ENCODE assay signal across 9 cellular contexts in the genomic region with DNA sequence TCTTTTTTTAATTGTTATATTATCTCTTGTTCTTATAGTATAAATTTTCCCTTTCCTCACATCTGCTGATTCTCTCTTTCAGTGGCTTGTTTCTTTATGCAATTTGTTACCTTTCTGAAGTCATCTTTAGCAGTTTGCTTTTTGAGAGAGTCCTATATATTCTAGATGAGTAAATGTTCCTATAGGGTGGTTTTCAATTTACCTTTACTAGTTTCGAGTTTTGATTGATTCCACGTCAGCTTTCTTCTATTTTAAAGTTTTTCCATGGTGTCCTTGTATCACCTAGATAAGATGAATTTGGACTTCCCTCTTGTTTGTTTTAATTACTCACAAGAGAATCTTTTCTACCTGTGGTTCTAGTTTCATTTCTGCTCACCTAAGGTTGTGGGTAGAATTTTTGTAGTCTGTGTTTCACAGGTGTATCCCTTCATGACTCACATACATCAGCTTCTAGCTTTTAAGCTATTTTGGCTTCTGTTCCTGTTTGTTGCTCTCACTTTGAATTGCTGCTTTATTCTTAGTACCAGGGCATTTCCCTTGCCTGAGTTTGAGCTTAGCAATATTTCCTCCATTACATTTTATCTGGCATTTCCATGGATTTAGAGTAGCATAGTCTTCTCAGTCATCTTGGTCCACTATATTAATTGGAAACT. TPM values are rescaled to one million over a fixed set of nuclear protein-coding genes. Genes with fewer than 3 reads are reported as not detected.
DNase-seq lines count a peak whose midpoint lies in the region; ATAC-seq, FAIRE-seq and TF ChIP-seq lines count a peak whose summit lies in the region.
"Had no signal": no experiment of that assay in that cellular context is flagged by ENCODE, and none has a peak within 500 bp of the region (broad histone marks: within the 10 kb centered on the region; RNA-seq: fewer than 3 reads in every experiment).

No MANE protein-coding gene starts in this region.

- H3K36me3 Mint-ChIP-seq in activated T-helper 17 cell treated with anti-CD3 and anti-CD28 coated beads, Interleukin-2, amount 50 U/mL, for 72 hours (ENCODE audit: low read depth): no peaks in the 10 kb centered on the region

- TF ChIP-seq POLR2A in GM18505 (IDR thresholded peaks at IDR 0.05; ENCODE audit: borderline replicate concordance, extremely low read depth, insufficient read depth, insufficient read length): no peak

- DNase-seq in HuH-7 (ENCODE audit: low spot score) (no peak), DMS153 treated with DMSO at 0.1 percent for 48 hours (lab: John Stamatoyannopoulos, UW; ENCODE audit: unreplicated experiment) (no peak), frontal cortex (ENCODE audit: low spot score in 2 of 2) (no peak), CD1c-positive myeloid dendritic cell (ENCODE audit: extremely low spot score) (no peak)
- DNase-seq: NCI-H774 had no signal

- H3K9me3 Mint-ChIP-seq in activated T-helper 17 cell treated with anti-CD3 and anti-CD28 coated beads, Interleukin-2, amount 50 U/mL, for 72 hours: no peaks in the 10 kb centered on the region

- peak overlapping the region; percentile 12 for H3K27ac Mint-ChIP-seq in activated T-helper 17 cell treated with anti-CD3 and anti-CD28 coated beads, Interleukin-2, amount 50 U/mL, for 72 hours

- H3K4me3 Mint-ChIP-seq in activated T-helper 17 cell treated with anti-CD3 and anti-CD28 coated beads, Interleukin-2, amount 50 U/mL, for 72 hours: no peak overlapping the region

- FAIRE-seq in frontal cortex (lab: Jason Lieb, UNC): no peak

- peaks cover 26% of the 10 kb centered on the region for H3K27me3 Mint-ChIP-seq in activated T-helper 17 cell treated with anti-CD3 and anti-CD28 coated beads, Interleukin-2, amount 50 U/mL, for 72 hours

- ATAC-seq in GM18505 (IDR thresholded peaks at IDR 0.05; ENCODE audit: unreplicated experiment) (peak; percentile 81), GM19468 (IDR thresholded peaks at IDR 0.05; ENCODE audit: extremely low read depth, unreplicated experiment) (peak; percentile 84), HG03066 (IDR thresholded peaks at IDR 0.05; ENCODE audit: low read depth, unreplicated experiment) (peak; percentile 82)
- ATAC-seq in activated T-helper 17 cell treated with anti-CD3 and anti-CD28 coated beads, Interleukin-2, amount 50 U/mL, for 72 hours (replicated peaks): peak; percentile 92

- no peaks in the 10 kb centered on the region for H3K4me1 Mint-ChIP-seq in activated T-helper 17 cell treated with anti-CD3 and anti-CD28 coated beads, Interleukin-2, amount 50 U/mL, for 72 hours

RNA-seq across cellular contexts. Expression of gene TEX9, which starts 6.4 kb away (rescaled TPM):
- 1 to 10 TPM; 1.0 to 1.8 TPM for total RNA-seq in activated T-helper 17 cell treated with anti-CD3 and anti-CD28 coated beads, Interleukin-2, amount 50 U/mL, for 72 hours
- total RNA-seq in frontal cortex: 27.3 TPM

Comparison
In these comparisons a context has a peak if more than half of its experiments do, and no peak if none do; other contexts are left out.
1. RNA of gene TEX9, which starts 6.4 kb away (total RNA-seq): 27.3 TPM in frontal cortex (single experiment); 1.0 to 1.8 TPM in activated T-helper 17 cell treated with anti-CD3 and anti-CD28 coated beads, Interleukin-2, amount 50 U/mL, for 72 hours; every median in the first group is over 10 times any median in the second.
2. Peak in every context shown above with its lines, with median percentiles within 50 percentile points of each other: ATAC-seq.